ENCODE assay signal across 21 cellular contexts in genomic region chr2:135257383-135258090, GRCh38.
DNase-seq lines count a peak whose midpoint lies in the region; ATAC-seq and TF ChIP-seq lines count a peak whose summit lies in the region.
"Had no signal": no experiment of that assay in that cellular context is flagged by ENCODE, and none has a peak within 500 bp of the region (broad histone marks: within the 10 kb centered on the region; RNA-seq: fewer than 3 reads in every experiment).

No MANE protein-coding gene starts in this region.

- intact Hi-C loops in PC-3 (cut with micrococcal nuclease), result loop anchor here (1.0 to 5.0 kb wide), 5 partner anchors 75 to 253 kb away; partner anchors contain the start of gene RAB3GAP1

- ATAC-seq in PC-3, result peak; percentile 79
- ATAC-seq in activated CD4-positive, CD25-positive, alpha-beta regulatory T cell treated with anti-CD3 and anti-CD28 coated beads, Interleukin-2, amount 50 U/mL, for 24 hours, result no peak
- ATAC-seq: activated T-helper 17 cell treated with anti-CD3 and anti-CD28 coated beads, Interleukin-2, amount 50 U/mL, for 72 hours; natural killer cell; stimulated activated naive B cell treated with anti-CD40 and anti-IgM and Interleukin-4, amounts not matched to agents 10 μg/mL and 1 μg/mL and 100 μg/mL, for 72 hours had no signal

- H3K9me3 ChIP-seq in PC-3 (ENCODE audit: low read length), result no peaks in the 10 kb centered on the region
- no peaks in the 10 kb centered on the region for H3K9me3 ChIP-seq in osteoblast (ENCODE audit: low read depth, low read length)

- no peaks in the 10 kb centered on the region for H4K20me1 ChIP-seq in PC-3 (ENCODE audit: low read length)
- no peaks in the 10 kb centered on the region for H4K20me1 ChIP-seq in osteoblast (ENCODE audit: insufficient read depth, low read length)

- H3K36me3 Mint-ChIP-seq in progenitor cell of endocrine pancreas (ENCODE audit: insufficient read depth), result peaks cover 1% of the 10 kb centered on the region
- peaks cover 25% of the 10 kb centered on the region for H3K36me3 Mint-ChIP-seq in nephron progenitor cell (ENCODE audit: low read depth)
- H3K36me3 Mint-ChIP-seq: natural killer cell had no signal

- POLR2A ChIA-PET in PC-3 (lab: Charles Lee; ENCODE audit: unreplicated experiment), result no interaction called here

- H3K27ac ChIP-seq in PC-3 (ENCODE audit: low read length), result peak overlapping the region; percentile 85
- peak overlapping the region; percentile 96 for H3K27ac ChIP-seq in epithelial cell of prostate
- peak overlapping the region; percentile 27 for H3K27ac ChIP-seq in osteoblast (ENCODE audit: low read depth, low read length)
- H3K27ac ChIP-seq: coronary artery, HL-60 had no signal

- H3K36me3 ChIP-seq in PC-3 (ENCODE audit: low read depth, low read length) (no peaks in the 10 kb centered on the region), osteoblast (ENCODE audit: insufficient read depth, low read length) (no peaks in the 10 kb centered on the region)

- H3K4me3 Mint-ChIP-seq in progenitor cell of endocrine pancreas (ENCODE audit: low read depth) (no peak overlapping the region), nephron progenitor cell (no peak overlapping the region)
- H3K4me3 Mint-ChIP-seq: activated CD4-positive, alpha-beta T cell treated with anti-CD3 and anti-CD28 coated beads, Interleukin-2, amount 10 ng/mL, durations not matched to agents 7 days and 5 days; activated naive CD8-positive, alpha-beta T cell treated with anti-CD3 and anti-CD28 coated beads for 36 hours; activated T-helper 17 cell treated with anti-CD3 and anti-CD28 coated beads, Interleukin-2, amount 50 U/mL, for 72 hours; B cell; natural killer cell; stimulated activated naive B cell treated with anti-CD40 and anti-IgM and Interleukin-4, amounts not matched to agents 10 μg/mL and 1 μg/mL and 100 μg/mL, for 72 hours had no signal

- H3K9me3 Mint-ChIP-seq in progenitor cell of endocrine pancreas (ENCODE audit: low read depth) (peaks cover 3% of the 10 kb centered on the region), nephron progenitor cell (peaks cover 7% of the 10 kb centered on the region)
- H3K9me3 Mint-ChIP-seq: natural killer cell had no signal

- no peak overlapping the region for H2AFZ ChIP-seq in PC-3 (ENCODE audit: low read length)
- H2AFZ ChIP-seq in osteoblast (ENCODE audit: low read length), result no peak overlapping the region

- peak overlapping the region; percentile 14; the same call in 1 of the 2 replicates for H3K9ac ChIP-seq in PC-3 (ENCODE audit: low read length)

- H3K9me2 ChIP-seq in PC-3 (replicated peaks; ENCODE audit: low read length), result no peaks in the 10 kb centered on the region

- no peaks in the 10 kb centered on the region for H3K27me3 ChIP-seq in PC-3 (ENCODE audit: low read length)
- H3K27me3 ChIP-seq in osteoblast (ENCODE audit: insufficient read depth, low read length), result no peaks in the 10 kb centered on the region

- H3K79me2 ChIP-seq in PC-3 (ENCODE audit: low read length), result no peaks in the 10 kb centered on the region
- H3K79me2 ChIP-seq in osteoblast (ENCODE audit: insufficient read depth, low read length), result no peaks in the 10 kb centered on the region

- peaks cover 9% of the 10 kb centered on the region for H3F3A ChIP-seq in PC-3 (ENCODE audit: low read length, unreplicated experiment)

- TF ChIP-seq CTCF in PC-3 (conservative IDR thresholded peaks at IDR 0.05; ENCODE audit: low read depth, low read length) (no peak), osteoblast (IDR thresholded peaks at IDR 0.05; ENCODE audit: extremely low read depth, low read depth, low read length) (no peak), progenitor cell of endocrine pancreas (IDR thresholded peaks at IDR 0.05; ENCODE audit: unreplicated experiment) (no peak), nephron progenitor cell (IDR thresholded peaks at IDR 0.05) (no peak)

- no peak overlapping the region for H3K4me3 ChIP-seq in PC-3 (ENCODE audit: low read length)
- no peak overlapping the region for H3K4me3 ChIP-seq in osteoblast (ENCODE audit: insufficient read depth, low read length)
- H3K4me3 ChIP-seq: coronary artery had no signal

- peaks cover 19% of the 10 kb centered on the region for H3K4me1 ChIP-seq in PC-3 (ENCODE audit: insufficient read depth, low read length)
- peaks cover 17% of the 10 kb centered on the region for H3K4me1 ChIP-seq in osteoblast (ENCODE audit: insufficient read depth, low read length)

- BruUV-seq in PC-3 (replicated peaks; lab: Mats Ljungman, UMichigan), result no TSS peak

- H3K27me3 Mint-ChIP-seq in progenitor cell of endocrine pancreas, result no peaks in the 10 kb centered on the region
- H3K27me3 Mint-ChIP-seq in nephron progenitor cell (ENCODE audit: low read depth, poor library complexity), result peaks cover 6% of the 10 kb centered on the region
- H3K27me3 Mint-ChIP-seq: activated CD4-positive, alpha-beta T cell treated with anti-CD3 and anti-CD28 coated beads, Interleukin-2, amount 10 ng/mL, durations not matched to agents 7 days and 5 days; activated naive CD8-positive, alpha-beta T cell treated with anti-CD3 and anti-CD28 coated beads for 36 hours; activated T-helper 17 cell treated with anti-CD3 and anti-CD28 coated beads, Interleukin-2, amount 50 U/mL, for 72 hours; B cell; stimulated activated naive B cell treated with anti-CD40 and anti-IgM and Interleukin-4, amounts not matched to agents 10 μg/mL and 1 μg/mL and 100 μg/mL, for 72 hours had no signal

- H3K4me1 Mint-ChIP-seq in progenitor cell of endocrine pancreas (ENCODE audit: low read depth) (no peaks in the 10 kb centered on the region), nephron progenitor cell (no peaks in the 10 kb centered on the region)
- H3K4me1 Mint-ChIP-seq: activated CD4-positive, alpha-beta T cell treated with anti-CD3 and anti-CD28 coated beads, Interleukin-2, amount 10 ng/mL, durations not matched to agents 7 days and 5 days; activated naive CD8-positive, alpha-beta T cell treated with anti-CD3 and anti-CD28 coated beads for 36 hours; activated T-helper 17 cell treated with anti-CD3 and anti-CD28 coated beads, Interleukin-2, amount 50 U/mL, for 72 hours; natural killer cell had no signal

- DNase-seq in EH (ENCODE audit: low read depth) (peak; percentile 29), PC-3 (peak; percentile 75), epithelial cell of prostate (ENCODE audit: low read depth, low spot score) (peak; percentile 75), osteoblast (ENCODE audit: insufficient read length, low spot score, missing footprints) (peak; percentile 77), progenitor cell of endocrine pancreas (ENCODE audit: low spot score, unreplicated experiment) (no peak), nephron progenitor cell (no peak)
- DNase-seq: activated CD4-positive, alpha-beta T cell treated with anti-CD3 and anti-CD28 coated beads, Interleukin-2, amount 10 ng/mL, durations not matched to agents 7 days and 5 days; activated naive CD8-positive, alpha-beta T cell treated with anti-CD3 and anti-CD28 coated beads for 36 hours; glutamatergic neuron; MV-4-11; natural killer cell; NCI-H1694 treated with DMSO at 0.1 percent for 48 hours; NCI-H345; posterior cingulate gyrus; stimulated activated CD4-positive, alpha-beta T cell treated with anti-CD3 and anti-CD28 coated beads, Interleukin-1b, Interleukin-23, amount 100 ng/mL, for 48 hours; stimulated activated naive B cell treated with anti-CD40 and anti-IgM and Interleukin-4, amounts not matched to agents 10 μg/mL and 1 μg/mL and 100 μg/mL, for 72 hours had no signal

- H3K4me2 ChIP-seq in PC-3 (ENCODE audit: low read length), result peak overlapping the region; percentile 38; the same call in 1 of the 2 replicates
- no peak overlapping the region for H3K4me2 ChIP-seq in osteoblast (ENCODE audit: insufficient read depth, low read length)

- CTCF ChIA-PET in PC-3 (lab: Charles Lee), result interaction anchor here (0.6 kb wide), 2 partner anchors 13 to 31 kb away, joined by 4 to 5 read pairs; no protein-coding TSS in a partner anchor

- H3K27ac Mint-ChIP-seq in progenitor cell of endocrine pancreas (no peak overlapping the region), nephron progenitor cell (no peak overlapping the region)
- H3K27ac Mint-ChIP-seq: activated CD4-positive, alpha-beta T cell treated with anti-CD3 and anti-CD28 coated beads, Interleukin-2, amount 10 ng/mL, durations not matched to agents 7 days and 5 days; activated naive CD8-positive, alpha-beta T cell treated with anti-CD3 and anti-CD28 coated beads for 36 hours; activated T-helper 17 cell treated with anti-CD3 and anti-CD28 coated beads, Interleukin-2, amount 50 U/mL, for 72 hours; B cell; natural killer cell; stimulated activated naive B cell treated with anti-CD40 and anti-IgM and Interleukin-4, amounts not matched to agents 10 μg/mL and 1 μg/mL and 100 μg/mL, for 72 hours had no signal

Comparison
In these comparisons a context has a peak if more than half of its experiments do, and no peak if none do; other contexts are left out.
1. DNase-seq: peak in EH (single experiment), PC-3 (single experiment), epithelial cell of prostate (single experiment) and osteoblast (single experiment); none in progenitor cell of endocrine pancreas (single experiment) and nephron progenitor cell (single experiment).
2. H3K27ac ChIP-seq: peak in every context shown above with its lines; median percentile 96 in epithelial cell of prostate; 85 in PC-3; 27 in osteoblast.